ENCODE assay signal across 22 cellular contexts in genomic region chr3:83454353-83454752, GRCh38.
DNase-seq lines count a peak whose midpoint lies in the region; ATAC-seq, FAIRE-seq and TF ChIP-seq lines count a peak whose summit lies in the region.
"Had no signal": no experiment of that assay in that cellular context is flagged by ENCODE, and none has a peak within 500 bp of the region (broad histone marks: within the 10 kb centered on the region; RNA-seq: fewer than 3 reads in every experiment).

No MANE protein-coding gene starts in this region.

- no peak for TF ChIP-seq POLR2A in thyroid gland (IDR thresholded peaks at IDR 0.05)

- ATAC-seq in Right ventricle myocardium inferior (no peak), right cardiac atrium (no peak)
- ATAC-seq: CD8-positive, alpha-beta T cell had no signal

- no peaks in the 10 kb centered on the region for H3K9me3 ChIP-seq in right cardiac atrium (ENCODE audit: control insufficient read depth, low read length)
- no peaks in the 10 kb centered on the region for H3K9me3 ChIP-seq in thyroid gland
- H3K9me3 ChIP-seq: BLaER1, Caco-2, HAP-1 had no signal

- H3K27ac ChIP-seq in right cardiac atrium (ENCODE audit: low read length) = no peak overlapping the region
- no peak overlapping the region for H3K27ac ChIP-seq in thyroid gland
- H3K27ac ChIP-seq: 22Rv1, BLaER1, C4-2B had no signal

- H3K36me3 Mint-ChIP-seq in glutamatergic neuron (ENCODE audit: unreplicated experiment) = no peaks in the 10 kb centered on the region
- H3K36me3 Mint-ChIP-seq in activated CD4-positive, alpha-beta memory T cell treated with anti-CD3 and anti-CD28 coated beads, Interleukin-2, amount 10 ng/mL, durations not matched to agents 7 days and 5 days (ENCODE audit: low read depth) = no peaks in the 10 kb centered on the region
- H3K36me3 Mint-ChIP-seq: CD4-positive, CD25-positive, alpha-beta regulatory T cell; CD8-positive, alpha-beta T cell had no signal

- WGBS in right cardiac atrium = 87% methylated on average over 4 of the region's 4 CpGs
- WGBS in thyroid gland, 2 donors = 86 to 90% methylated on average over 4 of the region's 4 CpGs

- peaks cover 34% of the 10 kb centered on the region for H3K4me1 Mint-ChIP-seq in glutamatergic neuron (ENCODE audit: low read depth, unreplicated experiment)
- no peaks in the 10 kb centered on the region for H3K4me1 Mint-ChIP-seq in activated CD4-positive, alpha-beta memory T cell treated with anti-CD3 and anti-CD28 coated beads, Interleukin-2, amount 10 ng/mL, durations not matched to agents 7 days and 5 days
- H3K4me1 Mint-ChIP-seq: B cell had no signal

- peak; percentile 5 for DNase-seq in Right ventricle myocardium inferior (ENCODE audit: missing footprints)
- no peak for DNase-seq in right cardiac atrium
- no peak for DNase-seq in glutamatergic neuron
- DNase-seq in activated CD4-positive, alpha-beta memory T cell treated with anti-CD3 and anti-CD28 coated beads, Interleukin-2, amount 10 ng/mL, durations not matched to agents 7 days and 5 days = no peak
- no peak for DNase-seq in thyroid gland
- DNase-seq: Caco-2; CD4-positive, CD25-positive, alpha-beta regulatory T cell; CD8-positive, alpha-beta T cell; DMS153; DND-41; GOT3; HFFc6 had no signal

- H3K4me3 ChIP-seq in right cardiac atrium (ENCODE audit: low read length) (no peak overlapping the region), thyroid gland (replicated peaks in 1 of 3) (no peak overlapping the region)
- H3K4me3 ChIP-seq: BLaER1, HAP-1 had no signal

- FAIRE-seq in endometrium (lab: Jason Lieb, UNC) = peak; percentile 95
- FAIRE-seq: A204.1, G401.6, GM12892, H54 had no signal

- TF ChIP-seq CTCF in glutamatergic neuron (IDR thresholded peaks at IDR 0.05; ENCODE audit: partially characterized antibody, unreplicated experiment) (no peak), thyroid gland (IDR thresholded peaks at IDR 0.05) (no peak)

- H3K27me3 ChIP-seq in right cardiac atrium (ENCODE audit: control insufficient read depth, insufficient read depth) (no peaks in the 10 kb centered on the region), thyroid gland (no peaks in the 10 kb centered on the region)
- H3K27me3 ChIP-seq: BLaER1 had no signal

- no peaks in the 10 kb centered on the region for H3K9me3 Mint-ChIP-seq in glutamatergic neuron (ENCODE audit: unreplicated experiment)
- peaks cover 5% of the 10 kb centered on the region for H3K9me3 Mint-ChIP-seq in activated CD4-positive, alpha-beta memory T cell treated with anti-CD3 and anti-CD28 coated beads, Interleukin-2, amount 10 ng/mL, durations not matched to agents 7 days and 5 days

- peak overlapping the region; percentile 40 for H3K27ac Mint-ChIP-seq in glutamatergic neuron (ENCODE audit: unreplicated experiment)
- H3K27ac Mint-ChIP-seq in activated CD4-positive, alpha-beta memory T cell treated with anti-CD3 and anti-CD28 coated beads, Interleukin-2, amount 10 ng/mL, durations not matched to agents 7 days and 5 days = no peak overlapping the region
- H3K27ac Mint-ChIP-seq: B cell; CD4-positive, CD25-positive, alpha-beta regulatory T cell; CD8-positive, alpha-beta T cell; HFFc6 had no signal

- H3K4me1 ChIP-seq in right cardiac atrium (ENCODE audit: control insufficient read depth, insufficient read depth, low read length) (no peaks in the 10 kb centered on the region), thyroid gland (no peaks in the 10 kb centered on the region)
- H3K4me1 ChIP-seq: Caco-2, HAP-1 had no signal

- H3K4me3 Mint-ChIP-seq in glutamatergic neuron (ENCODE audit: unreplicated experiment) = no peak overlapping the region
- H3K4me3 Mint-ChIP-seq in activated CD4-positive, alpha-beta memory T cell treated with anti-CD3 and anti-CD28 coated beads, Interleukin-2, amount 10 ng/mL, durations not matched to agents 7 days and 5 days = no peak overlapping the region
- H3K4me3 Mint-ChIP-seq: B cell; CD4-positive, CD25-positive, alpha-beta regulatory T cell; CD8-positive, alpha-beta T cell; HFFc6 had no signal

- intact Hi-C loops in Right ventricle myocardium inferior (cut with DNase I) = no loop called here
- intact Hi-C loops in right cardiac atrium (cut with DNase I) = no loop called here
- intact Hi-C loops in thyroid gland (cut with DNase I) = no loop called here

- H3K36me3 ChIP-seq in thyroid gland = no peaks in the 10 kb centered on the region
- H3K36me3 ChIP-seq: BLaER1, HAP-1 had no signal

- POLR2A ChIA-PET in activated CD4-positive, alpha-beta memory T cell treated with anti-CD3 and anti-CD28 coated beads, Interleukin-2, amount 10 ng/mL, durations not matched to agents 7 days and 5 days (lab: Charles Lee) = no interaction called here

- CTCF ChIA-PET in activated CD4-positive, alpha-beta memory T cell treated with anti-CD3 and anti-CD28 coated beads, Interleukin-2, amount 10 ng/mL, durations not matched to agents 7 days and 5 days (lab: Charles Lee) = no interaction called here

- H3K27me3 Mint-ChIP-seq in glutamatergic neuron (ENCODE audit: unreplicated experiment) = peaks cover 1% of the 10 kb centered on the region
- H3K27me3 Mint-ChIP-seq in activated CD4-positive, alpha-beta memory T cell treated with anti-CD3 and anti-CD28 coated beads, Interleukin-2, amount 10 ng/mL, durations not matched to agents 7 days and 5 days = no peaks in the 10 kb centered on the region
- H3K27me3 Mint-ChIP-seq: B cell; CD4-positive, CD25-positive, alpha-beta regulatory T cell had no signal
